ENCODE assay signal across 25 cellular contexts in genomic region chr13:110454227-110454859, GRCh38.
DNase-seq lines count a peak whose midpoint lies in the region; ATAC-seq, FAIRE-seq and TF ChIP-seq lines count a peak whose summit lies in the region.
"Had no signal": no experiment of that assay in that cellular context is flagged by ENCODE, and none has a peak within 500 bp of the region (broad histone marks: within the 10 kb centered on the region; RNA-seq: fewer than 3 reads in every experiment).

No MANE protein-coding gene starts in this region.

- no peaks in the 10 kb centered on the region for H3K36me3 ChIP-seq in Caco-2 (ENCODE audit: control insufficient read depth, insufficient read depth, low read length)
- H3K36me3 ChIP-seq in astrocyte (ENCODE audit: insufficient read depth, low read length): peaks cover 46% of the 10 kb centered on the region
- H3K36me3 ChIP-seq in HepG2 (replicated peaks in 1 of 2; ENCODE audit: control insufficient read depth in 1 of 2, insufficient read depth in 2 of 2, low read length in 2 of 2): no peaks in the 10 kb centered on the region
- H3K36me3 ChIP-seq in trophoblast cell (ENCODE audit: control insufficient read depth in 1 of 2, insufficient read depth in 2 of 2, low read length in 2 of 2): peaks cover 50 to 61% of the 10 kb centered on the region in 2 experiments
- H3K36me3 ChIP-seq: BE2C had no signal

- no peak overlapping the region for H3K23ac ChIP-seq in trophoblast cell (ENCODE audit: low read length)

- peaks cover 3% of the 10 kb centered on the region for H3K79me1 ChIP-seq in trophoblast cell (ENCODE audit: low read length)

- no peak overlapping the region for H3K14ac ChIP-seq in trophoblast cell (ENCODE audit: low read length)

- H2AK5ac ChIP-seq in trophoblast cell (ENCODE audit: low read length): peak overlapping the region; percentile 59

- no peak overlapping the region for H4K8ac ChIP-seq in trophoblast cell (ENCODE audit: low read depth, low read length)

- no peak for TF ChIP-seq RAD21 in HepG2 (CRISPR knock-in tag; IDR thresholded peaks at IDR 0.05)

- peaks cover 33% of the 10 kb centered on the region for H3K4me1 Mint-ChIP-seq in Caco-2 (ENCODE audit: low read depth, unreplicated experiment)
- H3K4me1 Mint-ChIP-seq in astrocyte (ENCODE audit: low read depth, unreplicated experiment): peaks cover 29% of the 10 kb centered on the region
- H3K4me1 Mint-ChIP-seq in activated naive CD8-positive, alpha-beta T cell treated with anti-CD3 and anti-CD28 coated beads for 36 hours: peaks cover 4% of the 10 kb centered on the region
- peaks cover 4% of the 10 kb centered on the region for H3K4me1 Mint-ChIP-seq in activated CD4-positive, alpha-beta memory T cell treated with anti-CD3 and anti-CD28 coated beads for 36 hours (ENCODE audit: low read depth)

- H3K4me3 Mint-ChIP-seq in Caco-2 (ENCODE audit: unreplicated experiment) (no peak overlapping the region), astrocyte (ENCODE audit: unreplicated experiment) (no peak overlapping the region)
- no peak overlapping the region for H3K4me3 Mint-ChIP-seq in activated naive CD8-positive, alpha-beta T cell treated with anti-CD3 and anti-CD28 coated beads for 36 hours
- H3K4me3 Mint-ChIP-seq in activated CD4-positive, alpha-beta memory T cell treated with anti-CD3 and anti-CD28 coated beads for 36 hours: no peak overlapping the region
- H3K4me3 Mint-ChIP-seq: activated naive CD4-positive, alpha-beta T cell treated with anti-CD3 and anti-CD28 coated beads, Interleukin-2, amount 50 U/mL, for 24 hours; natural killer cell treated with Interleukin-12 subunit alpha and Interleukin-12 subunit beta and Interleukin-15 and Interleukin-18, amount 100 ng/mL, for 72 hours had no signal

- TF ChIP-seq EP300 in HepG2 (IDR thresholded peaks at IDR 0.05; ENCODE audit: low read depth in 2 of 2, low read length in 2 of 2) (no peak), HepG2 (CRISPR knock-in tag; IDR thresholded peaks at IDR 0.05; ENCODE audit: borderline replicate concordance) (no peak)

- peak; percentile 40 for ATAC-seq in HepG2
- ATAC-seq: upper lobe of right lung had no signal

- TF ChIP-seq CTCF in Caco-2 (IDR thresholded peaks at IDR 0.05; ENCODE audit: insufficient read depth in 1 of 2, low read depth in 1 of 2, low read length in 1 of 2, severe bottlenecking in 1 of 2, unreplicated experiment in 1 of 2) (no peak), astrocyte (IDR thresholded peaks at IDR 0.05; ENCODE audit: insufficient read depth, low read depth, low read length) (no peak), HepG2 (CRISPR knock-in tag; IDR thresholded peaks at IDR 0.05) (no peak)

- H3K36me3 Mint-ChIP-seq in Caco-2 (ENCODE audit: insufficient read depth, unreplicated experiment) (peaks cover 4% of the 10 kb centered on the region), astrocyte (ENCODE audit: low read depth, unreplicated experiment) (peaks cover 26% of the 10 kb centered on the region)
- no peaks in the 10 kb centered on the region for H3K36me3 Mint-ChIP-seq in activated naive CD8-positive, alpha-beta T cell treated with anti-CD3 and anti-CD28 coated beads for 36 hours
- H3K36me3 Mint-ChIP-seq in activated CD4-positive, alpha-beta memory T cell treated with anti-CD3 and anti-CD28 coated beads for 36 hours: no peaks in the 10 kb centered on the region
- H3K36me3 Mint-ChIP-seq: activated naive CD4-positive, alpha-beta T cell treated with anti-CD3 and anti-CD28 coated beads, Interleukin-2, amount 50 U/mL, for 24 hours; natural killer cell treated with Interleukin-12 subunit alpha and Interleukin-12 subunit beta and Interleukin-15 and Interleukin-18, amount 100 ng/mL, for 72 hours had no signal

- no peak overlapping the region for H3K4me2 ChIP-seq in astrocyte (ENCODE audit: low read length)
- H3K4me2 ChIP-seq in HepG2 (ENCODE audit: low read depth, low read length): peak overlapping the region; percentile 80
- H3K4me2 ChIP-seq in trophoblast cell (ENCODE audit: low read length): no peak overlapping the region

- 6% methylated on average over 17 of the region's 21 CpGs for WGBS in HepG2 (ENCODE audit: low lambda C conversion rate)
- WGBS in trophoblast cell (ENCODE audit: extremely low coverage, insufficient coverage, insufficient read length): no CpG with 5 or more reads among the region's 21 CpGs

- BruUV-seq in Caco-2 (replicated peaks; lab: Mats Ljungman, UMichigan): no TSS peak
- no TSS peak for BruUV-seq in HepG2 (replicated peaks; lab: Mats Ljungman, UMichigan)

- H3K9me3 ChIP-seq in Caco-2 (no peaks in the 10 kb centered on the region), astrocyte (ENCODE audit: insufficient read depth, low read depth, low read length) (no peaks in the 10 kb centered on the region), HepG2 (ENCODE audit: low read length) (no peaks in the 10 kb centered on the region), trophoblast cell (ENCODE audit: insufficient read depth, low read depth, low read length) (peaks cover 4% of the 10 kb centered on the region)
- H3K9me3 ChIP-seq: ascending aorta, BE2C, upper lobe of right lung had no signal

- H3K18ac ChIP-seq in trophoblast cell (ENCODE audit: low read length): no peak overlapping the region

- H4K20me1 ChIP-seq in astrocyte (ENCODE audit: insufficient read depth, low read length): peaks cover 42% of the 10 kb centered on the region
- no peaks in the 10 kb centered on the region for H4K20me1 ChIP-seq in HepG2 (ENCODE audit: insufficient read depth, low read length)

- H3K4me1 ChIP-seq in Caco-2 (peaks cover 31% of the 10 kb centered on the region), astrocyte (ENCODE audit: insufficient read depth, low read length) (peaks cover 3% of the 10 kb centered on the region), HepG2 (ENCODE audit: insufficient read depth, low read length) (peaks cover 41% of the 10 kb centered on the region), trophoblast cell (ENCODE audit: control insufficient read depth in 1 of 2, insufficient read depth in 2 of 2, low read length in 2 of 2) (peaks cover 3% of the 10 kb centered on the region in 2 experiments)
- H3K4me1 ChIP-seq: ascending aorta, BE2C, upper lobe of right lung had no signal

- no peak overlapping the region for H2BK12ac ChIP-seq in trophoblast cell (ENCODE audit: low read length)

- TF ChIP-seq POLR2A in HepG2 (IDR thresholded peaks at IDR 0.05; ENCODE audit: insufficient read depth in 1 of 2, low read depth in 2 of 2, low read length in 2 of 2): no peak

- no peak overlapping the region for H3K4ac ChIP-seq in trophoblast cell (ENCODE audit: low read depth, low read length)

- POLR2A ChIA-PET in Caco-2 (lab: Charles Lee) (no interaction called here), HepG2 (lab: Yijun Ruan, JAX) (no interaction called here), HEK293T (lab: Yijun Ruan, JAX) (no interaction called here)
- POLR2A ChIA-PET in activated CD4-positive, alpha-beta memory T cell treated with anti-CD3 and anti-CD28 coated beads for 36 hours (lab: Charles Lee): no interaction called here

- intact Hi-C loops in Caco-2 (cut with micrococcal nuclease; ENCODE audit: unreplicated experiment): no loop called here
- intact Hi-C loops in HepG2 (cut with micrococcal nuclease; ENCODE audit: unreplicated experiment): loop anchor here (10.0 kb wide), 2 partner anchors 140 to 260 kb away; partner anchors contain the start of gene ING1
- intact Hi-C loops in activated CD4-positive, alpha-beta memory T cell treated with anti-CD3 and anti-CD28 coated beads for 36 hours (cut with micrococcal nuclease): no loop called here

- DNase-seq in Caco-2 (no peak), astrocyte (ENCODE audit: low read depth) (no peak), HepG2 (ENCODE audit: low spot score) (no peak), trophoblast cell (no peak), DMS53 treated with DMSO at 0.1 percent for 48 hours (lab: John Stamatoyannopoulos, UW; ENCODE audit: unreplicated experiment) (no peak), HEK293T (ENCODE audit: extremely low spot score) (no peak)
- no peak for DNase-seq in activated naive CD8-positive, alpha-beta T cell treated with anti-CD3 and anti-CD28 coated beads for 36 hours
- DNase-seq in activated CD4-positive, alpha-beta memory T cell treated with anti-CD3 and anti-CD28 coated beads for 36 hours: no peak
- DNase-seq: activated CD4-positive, alpha-beta T cell treated with anti-CD3 and anti-CD28 coated beads, Interleukin-2, amount 50 U/mL, for 1 hour; BE2C; GF-D8; GOT3; head of caudate nucleus; IMR-90; midbrain; NCI-H1105; NCI-H446 treated with DMSO at 0.1 percent for 48 hours; OCI-M1; upper lobe of right lung had no signal

- peak overlapping the region; percentile 45 for H4K91ac ChIP-seq in trophoblast cell (ENCODE audit: low read depth, low read length)

- H3K27ac Mint-ChIP-seq in Caco-2 (ENCODE audit: unreplicated experiment): peak overlapping the region; percentile 67
- H3K27ac Mint-ChIP-seq in astrocyte (ENCODE audit: unreplicated experiment): peak overlapping the region; percentile 34
- H3K27ac Mint-ChIP-seq in activated naive CD8-positive, alpha-beta T cell treated with anti-CD3 and anti-CD28 coated beads for 36 hours: no peak overlapping the region
- no peak overlapping the region for H3K27ac Mint-ChIP-seq in activated CD4-positive, alpha-beta memory T cell treated with anti-CD3 and anti-CD28 coated beads for 36 hours
- H3K27ac Mint-ChIP-seq: activated naive CD4-positive, alpha-beta T cell treated with anti-CD3 and anti-CD28 coated beads, Interleukin-2, amount 50 U/mL, for 24 hours; natural killer cell treated with Interleukin-12 subunit alpha and Interleukin-12 subunit beta and Interleukin-15 and Interleukin-18, amount 100 ng/mL, for 72 hours; progenitor cell of endocrine pancreas had no signal

- H4K12ac ChIP-seq in trophoblast cell (ENCODE audit: low read depth, low read length): no peak overlapping the region

- H2AFZ ChIP-seq in astrocyte (ENCODE audit: low read depth, low read length) (no peak overlapping the region), HepG2 (ENCODE audit: low read length) (no peak overlapping the region), trophoblast cell (ENCODE audit: insufficient read depth, low read length, poor library complexity) (no peak overlapping the region)

- in situ Hi-C loops in HepG2 (cut with HindIII; ENCODE audit: extremely low pct_ligation_motif_present, low pct_unique_long_range_greater_than_20kb): no loop called here

- CTCF ChIA-PET in Caco-2 (lab: Charles Lee): interaction anchor here (0.6 kb wide), 1 partner anchor 103 kb away, joined by 5 read pairs; no protein-coding TSS in a partner anchor
- CTCF ChIA-PET in HepG2 (lab: Yijun Ruan, JAX; ENCODE audit: low intra/inter-chr PET ratio, low total read pairs): no interaction called here
- CTCF ChIA-PET in activated CD4-positive, alpha-beta memory T cell treated with anti-CD3 and anti-CD28 coated beads for 36 hours (lab: Charles Lee): interaction anchor here (1.3 to 2.2 kb wide), 4 partner anchors 10 to 231 kb away, joined by 3 to 10 read pairs (median 6); no protein-coding TSS in a partner anchor
- CTCF ChIA-PET in HEK293T (lab: Yijun Ruan, JAX): interaction anchor here (0.6 kb wide), 1 partner anchor 57 kb away, joined by 3 read pairs; no protein-coding TSS in a partner anchor

- H3K27ac ChIP-seq in astrocyte (ENCODE audit: low read depth, low read length): no peak overlapping the region
- no peak overlapping the region for H3K27ac ChIP-seq in HepG2 (ENCODE audit: extremely low read length, insufficient read depth, low read length)
- peak overlapping the region; percentile 9 for H3K27ac ChIP-seq in trophoblast cell (ENCODE audit: low read depth, low read length)
- H3K27ac ChIP-seq: ascending aorta, HL-60, upper lobe of right lung had no signal

- no peaks in the 10 kb centered on the region for H3K27me3 ChIP-seq in Caco-2 (replicated peaks; ENCODE audit: control insufficient read depth, insufficient read depth, low read length)
- no peaks in the 10 kb centered on the region for H3K27me3 ChIP-seq in astrocyte (ENCODE audit: insufficient read depth, low read length)
- H3K27me3 ChIP-seq in HepG2 (ENCODE audit: control insufficient read depth in 1 of 2, insufficient read depth in 2 of 2, low read length in 2 of 2): peaks cover 0 to 47% of the 10 kb centered on the region in 2 experiments; a peak in 3 of 5 replicates
- H3K27me3 ChIP-seq in trophoblast cell (ENCODE audit: insufficient read depth, low read length): no peaks in the 10 kb centered on the region
- H3K27me3 ChIP-seq: ascending aorta, BE2C, upper lobe of right lung had no signal

- H3K9me3 Mint-ChIP-seq in Caco-2 (ENCODE audit: unreplicated experiment) (no peaks in the 10 kb centered on the region), astrocyte (ENCODE audit: unreplicated experiment) (no peaks in the 10 kb centered on the region)
- no peaks in the 10 kb centered on the region for H3K9me3 Mint-ChIP-seq in activated naive CD8-positive, alpha-beta T cell treated with anti-CD3 and anti-CD28 coated beads for 36 hours
- no peaks in the 10 kb centered on the region for H3K9me3 Mint-ChIP-seq in activated CD4-positive, alpha-beta memory T cell treated with anti-CD3 and anti-CD28 coated beads for 36 hours
- H3K9me3 Mint-ChIP-seq: activated naive CD4-positive, alpha-beta T cell treated with anti-CD3 and anti-CD28 coated beads, Interleukin-2, amount 50 U/mL, for 24 hours; natural killer cell treated with Interleukin-12 subunit alpha and Interleukin-12 subunit beta and Interleukin-15 and Interleukin-18, amount 100 ng/mL, for 72 hours had no signal

- no peak overlapping the region for H2BK120ac ChIP-seq in trophoblast cell (ENCODE audit: insufficient read depth, low read length, poor library complexity)

- H2BK5ac ChIP-seq in trophoblast cell (ENCODE audit: low read depth, low read length, poor library complexity): no peak overlapping the region

- H3K4me3 ChIP-seq in Caco-2 (ENCODE audit: low read depth, low read length) (no peak overlapping the region), astrocyte (ENCODE audit: insufficient read depth, low read depth, low read length) (no peak overlapping the region), HepG2 (replicated peaks in 1 of 3; ENCODE audit: insufficient read depth in 1 of 3, low read depth in 2 of 3, low read length in 3 of 3) (peak overlapping the region in 2 of 3 experiments; percentile 17 to 66; a peak in 4 of 6 replicates), trophoblast cell (ENCODE audit: low read depth, low read length) (no peak overlapping the region)
- H3K4me3 ChIP-seq: ascending aorta, upper lobe of right lung had no signal

- no peaks in the 10 kb centered on the region for H3K79me2 ChIP-seq in astrocyte (ENCODE audit: insufficient read depth, low read length)
- no peaks in the 10 kb centered on the region for H3K79me2 ChIP-seq in HepG2 (ENCODE audit: insufficient read depth, low read length)
- H3K79me2 ChIP-seq in trophoblast cell (ENCODE audit: control insufficient read depth, insufficient read depth, low read length, poor library complexity): no peaks in the 10 kb centered on the region

- H3K27me3 Mint-ChIP-seq in Caco-2 (ENCODE audit: insufficient read depth, unreplicated experiment): no peaks in the 10 kb centered on the region
- H3K27me3 Mint-ChIP-seq in astrocyte (ENCODE audit: low read depth, unreplicated experiment): no peaks in the 10 kb centered on the region
- H3K27me3 Mint-ChIP-seq in activated naive CD8-positive, alpha-beta T cell treated with anti-CD3 and anti-CD28 coated beads for 36 hours: peaks cover 32% of the 10 kb centered on the region
- H3K27me3 Mint-ChIP-seq in activated CD4-positive, alpha-beta memory T cell treated with anti-CD3 and anti-CD28 coated beads for 36 hours: peaks cover 20% of the 10 kb centered on the region
- H3K27me3 Mint-ChIP-seq: progenitor cell of endocrine pancreas had no signal

- FAIRE-seq in astrocyte (lab: Jason Lieb, UNC): no peak
- FAIRE-seq in HepG2 (lab: Jason Lieb, UNC): no peak
- FAIRE-seq: GM18507 had no signal

- H3K9ac ChIP-seq in astrocyte (ENCODE audit: low read length) (no peak overlapping the region), HepG2 (ENCODE audit: insufficient read depth, low read depth, low read length) (peak overlapping the region; percentile 36; the same call in 1 of the 2 replicates), trophoblast cell (ENCODE audit: low read length) (no peak overlapping the region)

Comparison
In these comparisons a context has a peak if more than half of its experiments do, and no peak if none do; other contexts are left out.
1. H3K4me3 ChIP-seq: peak in HepG2 (2 of 3); none in Caco-2 (single experiment), astrocyte (single experiment) and trophoblast cell (single experiment).
2. H3K27ac Mint-ChIP-seq: peak in Caco-2 (single experiment) and astrocyte (single experiment); none in activated naive CD8-positive, alpha-beta T cell treated with anti-CD3 and anti-CD28 coated beads for 36 hours (single experiment) and activated CD4-positive, alpha-beta memory T cell treated with anti-CD3 and anti-CD28 coated beads for 36 hours (single experiment).